ENCODE assay signal across 12 cellular contexts in the genomic region with DNA sequence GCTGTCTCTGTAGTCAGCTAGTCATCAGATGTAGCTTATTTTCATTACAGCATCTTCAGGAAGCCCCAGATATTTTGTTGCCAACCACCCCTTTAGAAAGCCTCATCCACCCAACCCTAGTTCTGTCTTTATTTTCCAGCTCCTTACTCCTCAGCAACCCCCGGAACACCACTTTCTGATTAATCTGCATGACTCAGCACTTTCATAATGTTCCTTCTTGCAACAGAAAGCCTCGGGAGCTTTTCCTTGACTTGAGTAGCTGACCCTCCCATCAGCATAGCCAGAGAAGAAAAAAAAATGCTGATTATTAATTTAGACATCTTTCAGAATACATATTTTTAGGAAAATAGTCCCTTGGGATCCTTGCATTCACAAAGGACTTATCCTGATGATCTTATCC.
DNase-seq lines count a peak whose midpoint lies in the region; ATAC-seq lines count a peak whose summit lies in the region.
"Had no signal": no experiment of that assay in that cellular context is flagged by ENCODE, and none has a peak within 500 bp of the region (broad histone marks: within the 10 kb centered on the region; RNA-seq: fewer than 3 reads in every experiment).

No MANE protein-coding gene starts in this region.

- no peak for ATAC-seq in HG03097 (IDR thresholded peaks at IDR 0.05; ENCODE audit: low FRiP score, unreplicated experiment)
- no peak for ATAC-seq in HG03175 (IDR thresholded peaks at IDR 0.05; ENCODE audit: unreplicated experiment)
- ATAC-seq in GM21526 (IDR thresholded peaks at IDR 0.05; ENCODE audit: low FRiP score, unreplicated experiment): no peak

- peak; percentile 72 for DNase-seq in EL
- DNase-seq in NCI-H460 (ENCODE audit: extremely low read depth, low read depth): peak; percentile 55
- DNase-seq in fibroblast of gingiva (ENCODE audit: low read depth): peak; percentile 96
- DNase-seq in pons (ENCODE audit: low spot score): peak; percentile 8
- DNase-seq in T1000 (lab: John Stamatoyannopoulos, UW): no peak
- DNase-seq: activated B cell treated with CpG ODN at 0.5 μM for 24 hours; effector CD8-positive, alpha-beta T cell; NCI-H2081 treated with DMSO at 0.1 percent for 48 hours; psoas muscle had no signal
